ENCODE assay signal across 10 cellular contexts in genomic region chr12:46210835-46211439, GRCh38. TPM values are rescaled to one million over a fixed set of nuclear protein-coding genes. Genes with fewer than 3 reads are reported as not detected.
DNase-seq lines count a peak whose midpoint lies in the region; ATAC-seq, FAIRE-seq and TF ChIP-seq lines count a peak whose summit lies in the region.
"Had no signal": no experiment of that assay in that cellular context is flagged by ENCODE, and none has a peak within 500 bp of the region (broad histone marks: within the 10 kb centered on the region; RNA-seq: fewer than 3 reads in every experiment).

No MANE protein-coding gene starts in this region.

- ATAC-seq in T-helper 17 cell, result no peak
- no peak for ATAC-seq in GM21390 (IDR thresholded peaks at IDR 0.05; ENCODE audit: unreplicated experiment)

- no peak for FAIRE-seq in small intestine (lab: Jason Lieb, UNC)
- FAIRE-seq in GM12892 (lab: Jason Lieb, UNC), result no peak

- H3K27ac ChIP-seq in small intestine (ENCODE audit: low read depth in 1 of 2, low read length in 1 of 2), result peak overlapping the region in 1 of 2 donors; percentile 57

- peaks cover 2 to 17% of the 10 kb centered on the region in 2 donors for H3K4me1 ChIP-seq in small intestine (ENCODE audit: control insufficient read depth in 2 of 2, insufficient read depth in 1 of 2, low read depth in 1 of 2, low read length in 1 of 2)

- H3K9me3 ChIP-seq in T-helper 17 cell (ENCODE audit: control insufficient read depth, low read length, poor library complexity, severe bottlenecking) (no peaks in the 10 kb centered on the region), small intestine (ENCODE audit: control insufficient read depth, low read depth) (no peaks in the 10 kb centered on the region)

- H3K27me3 ChIP-seq in small intestine (ENCODE audit: control insufficient read depth in 2 of 2, insufficient read depth in 2 of 2, low read length in 2 of 2), result no peaks in the 10 kb centered on the region

- CTCF ChIA-PET in activated CD4-positive, alpha-beta T cell treated with anti-CD3 and anti-CD28 coated beads, Interleukin-2, amount 10 ng/mL, durations not matched to agents 7 days and 5 days (lab: Charles Lee), result interaction anchor here (1.7 kb wide), 1 partner anchor 15 kb away, joined by 6 read pairs; no protein-coding TSS in a partner anchor

- H3K4me3 ChIP-seq in small intestine (ENCODE audit: low read depth in 1 of 2, low read length in 2 of 2), result no peak overlapping the region

- H3K27me3 Mint-ChIP-seq in activated CD4-positive, alpha-beta T cell treated with anti-CD3 and anti-CD28 coated beads, Interleukin-2, amount 10 ng/mL, durations not matched to agents 7 days and 5 days, result no peaks in the 10 kb centered on the region
- H3K27me3 Mint-ChIP-seq in T-helper 17 cell, result no peaks in the 10 kb centered on the region

- peaks cover under 1 to 3% of the 10 kb centered on the region in 2 donors for H3K36me3 ChIP-seq in small intestine (ENCODE audit: control insufficient read depth in 2 of 2, insufficient read depth in 2 of 2, low read length in 2 of 2)

- POLR2A ChIA-PET in activated CD4-positive, alpha-beta T cell treated with anti-CD3 and anti-CD28 coated beads, Interleukin-2, amount 10 ng/mL, durations not matched to agents 7 days and 5 days (lab: Charles Lee), result no interaction called here

- peaks cover 85% of the 10 kb centered on the region for H3K4me1 Mint-ChIP-seq in activated CD4-positive, alpha-beta T cell treated with anti-CD3 and anti-CD28 coated beads, Interleukin-2, amount 10 ng/mL, durations not matched to agents 7 days and 5 days
- H3K4me1 Mint-ChIP-seq in T-helper 17 cell, result peaks cover 65% of the 10 kb centered on the region

- H3K4me3 Mint-ChIP-seq in activated CD4-positive, alpha-beta T cell treated with anti-CD3 and anti-CD28 coated beads, Interleukin-2, amount 10 ng/mL, durations not matched to agents 7 days and 5 days, result peak overlapping the region; percentile 9
- peak overlapping the region; percentile 81 for H3K4me3 Mint-ChIP-seq in T-helper 17 cell

- WGBS in small intestine, 3 donors, result 31 to 47% (median 39%) methylated on average over 6 of the region's 6 CpGs

- TF ChIP-seq POLR2A in erythroblast (IDR thresholded peaks at IDR 0.05; ENCODE audit: low read length), result no peak
- TF ChIP-seq POLR2A in GM12892 (IDR thresholded peaks at IDR 0.05; ENCODE audit: low read depth, low read length), result no peak

- H3K9me3 Mint-ChIP-seq in activated CD4-positive, alpha-beta T cell treated with anti-CD3 and anti-CD28 coated beads, Interleukin-2, amount 10 ng/mL, durations not matched to agents 7 days and 5 days, result peaks cover 2% of the 10 kb centered on the region

- H3K36me3 Mint-ChIP-seq in activated CD4-positive, alpha-beta T cell treated with anti-CD3 and anti-CD28 coated beads, Interleukin-2, amount 10 ng/mL, durations not matched to agents 7 days and 5 days (ENCODE audit: low read depth), result peaks cover 88% of the 10 kb centered on the region
- H3K36me3 Mint-ChIP-seq in T-helper 17 cell (ENCODE audit: low read depth), result peaks cover 8% of the 10 kb centered on the region

- peak overlapping the region; percentile 79 for H3K27ac Mint-ChIP-seq in activated CD4-positive, alpha-beta T cell treated with anti-CD3 and anti-CD28 coated beads, Interleukin-2, amount 10 ng/mL, durations not matched to agents 7 days and 5 days
- peak overlapping the region; percentile 99 for H3K27ac Mint-ChIP-seq in T-helper 17 cell

- DNase-seq in activated CD4-positive, alpha-beta T cell treated with anti-CD3 and anti-CD28 coated beads, Interleukin-2, amount 10 ng/mL, durations not matched to agents 7 days and 5 days, result no peak
- no peak for DNase-seq in activated CD4-positive, alpha-beta T cell treated with anti-CD3 and anti-CD28 coated beads for 48 hours
- DNase-seq in T-helper 17 cell (no peak), erythroblast (lab: John Stamatoyannopoulos, UW) (peak; percentile 7 to 30), small intestine (peak; percentile 30), GM12892 (ENCODE audit: insufficient read length) (no peak), anterior cingulate cortex (lab: John Stamatoyannopoulos, UW) (no peak)
- DNase-seq: EL, NCI-H1436 treated with DMSO at 0.1 percent for 48 hours had no signal

RNA-seq across cellular contexts. Expression of gene SLC38A1, which starts 57.9 kb away (rescaled TPM):
- 100 to 1,000 TPM; 180 to 219 TPM for total RNA-seq in activated CD4-positive, alpha-beta T cell treated with anti-CD3 and anti-CD28 coated beads, Interleukin-2, amount 10 ng/mL, durations not matched to agents 7 days and 5 days
- total RNA-seq in T-helper 17 cell, result 100 to 1,000 TPM; 262 to 265 TPM
- polyA plus RNA-seq in small intestine, result 10 to 100 TPM in 1 of 3 donors, 1 to 10 TPM in 2; 3.6 to 38.1 (median 5.1) TPM
- polyA plus RNA-seq in GM12892 (2012; ENCODE audit: missing spikeins), result 56.2 TPM

Comparison
In these comparisons a context has a peak if more than half of its experiments do, and no peak if none do; other contexts are left out.
1. DNase-seq: peak in erythroblast (2 of 2) and small intestine (single experiment); none in activated CD4-positive, alpha-beta T cell treated with anti-CD3 and anti-CD28 coated beads, Interleukin-2, amount 10 ng/mL, durations not matched to agents 7 days and 5 days (single experiment), activated CD4-positive, alpha-beta T cell treated with anti-CD3 and anti-CD28 coated beads for 48 hours (single experiment), T-helper 17 cell (0 of 3), GM12892 (single experiment) and anterior cingulate cortex (0 of 58).